In the genomic region with DNA sequence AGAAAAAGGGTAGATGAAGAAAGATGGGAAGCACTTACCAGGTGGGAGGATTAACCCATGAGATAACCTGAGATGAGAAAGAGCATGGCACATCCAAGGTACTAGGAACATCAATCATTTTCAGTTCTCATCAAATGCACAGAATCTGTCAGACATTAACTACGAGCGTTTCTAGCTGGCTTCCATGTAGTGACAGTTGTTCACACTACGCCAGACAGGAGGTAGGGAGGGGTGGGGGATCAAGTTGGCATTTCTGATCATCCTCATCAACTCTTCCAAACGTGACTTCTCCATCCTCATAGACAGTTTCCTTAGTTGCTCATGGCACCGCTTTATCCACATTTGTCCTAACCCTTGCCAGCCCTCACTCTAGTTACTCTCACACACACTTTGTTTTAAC, we compare ENCODE assay signal across 8 cellular contexts.
"Had no signal": no experiment of that assay in that cellular context is flagged by ENCODE, and none has a peak within 500 bp of the region (broad histone marks: within the 10 kb centered on the region; RNA-seq: fewer than 3 reads in every experiment).

No MANE protein-coding gene starts in this region.

- DNase-seq: GDM1, GF-D8 had no signal

- H3K4me3 ChIP-seq: GM12878 had no signal

- FAIRE-seq: G401.6, GM12878, GM12891, GM12892, GM18507, GM19239 had no signal
